ENCODE assay signal across 16 cellular contexts in the genomic region with DNA sequence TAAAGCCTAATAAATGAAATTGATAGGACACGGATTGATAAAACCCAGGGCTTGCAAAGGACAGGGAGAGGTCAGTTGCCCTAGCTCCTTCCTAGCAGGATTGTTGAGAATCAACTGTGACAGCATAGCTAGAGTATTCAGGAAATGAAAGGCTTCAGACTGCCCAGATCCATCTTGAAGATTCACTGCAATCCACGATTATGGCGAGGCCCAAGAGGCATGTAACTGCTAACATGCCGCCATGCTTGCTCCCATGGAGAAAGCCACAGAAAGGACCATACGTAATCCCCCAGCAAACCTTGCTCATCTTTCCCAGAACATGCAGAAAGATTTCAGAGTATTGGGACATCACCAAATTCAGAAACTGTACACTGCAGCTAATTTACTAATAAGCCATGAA. TPM values are rescaled to one million over a fixed set of nuclear protein-coding genes. Genes with fewer than 3 reads are reported as not detected.
DNase-seq lines count a peak whose midpoint lies in the region; ATAC-seq, FAIRE-seq and TF ChIP-seq lines count a peak whose summit lies in the region.
"Had no signal": no experiment of that assay in that cellular context is flagged by ENCODE, and none has a peak within 500 bp of the region (broad histone marks: within the 10 kb centered on the region; RNA-seq: fewer than 3 reads in every experiment).

No MANE protein-coding gene starts in this region.

- H3K4ac ChIP-seq in trophoblast cell (ENCODE audit: low read depth, low read length) = no peak overlapping the region

- H3K36me3 ChIP-seq in SK-N-SH (replicated peaks in 1 of 2; ENCODE audit: control insufficient read depth in 1 of 2, insufficient read depth in 2 of 2, low read length in 1 of 2) (no peaks in the 10 kb centered on the region), keratinocyte (ENCODE audit: control insufficient read depth in 2 of 2, extremely low read depth in 1 of 2, insufficient read depth in 2 of 2, low read length in 2 of 2) (no peaks in the 10 kb centered on the region), trophoblast cell (ENCODE audit: control insufficient read depth in 1 of 2, insufficient read depth in 2 of 2, low read length in 2 of 2) (no peaks in the 10 kb centered on the region), PC-9 (ENCODE audit: low read depth) (no peaks in the 10 kb centered on the region)
- H3K36me3 ChIP-seq: HAP-1 had no signal

- TF ChIP-seq CTCF in SK-N-SH (IDR thresholded peaks at IDR 0.05) (no peak), keratinocyte (optimal IDR thresholded peaks at IDR 0.05 in 1 of 3, IDR thresholded peaks at IDR 0.05 in 1 of 3, conservative IDR thresholded peaks at IDR 0.05 in 1 of 3; ENCODE audit: extremely low read depth in 1 of 3, insufficient read depth in 2 of 3, low read length in 3 of 3) (no peak), PC-9 (conservative IDR thresholded peaks at IDR 0.05) (no peak)

- H3K14ac ChIP-seq in trophoblast cell (ENCODE audit: low read length) = no peak overlapping the region

- H3K4me2 ChIP-seq in SK-N-SH (peak overlapping the region; percentile 1; the same call in 1 of the 2 replicates), keratinocyte (ENCODE audit: control insufficient read depth, extremely low read depth, insufficient read depth, low read depth, low read length) (no peak overlapping the region), trophoblast cell (ENCODE audit: low read length) (no peak overlapping the region), PC-9 (no peak overlapping the region)

- no peaks in the 10 kb centered on the region for H3K9me2 ChIP-seq in SK-N-SH
- H3K9me2 ChIP-seq in PC-9 (ENCODE audit: insufficient read depth) = no peaks in the 10 kb centered on the region

- no TSS peak for BruUV-seq in PC-9 (replicated peaks; lab: Mats Ljungman, UMichigan)

- TF ChIP-seq EP300 in SK-N-SH (IDR thresholded peaks at IDR 0.05; ENCODE audit: borderline replicate concordance in 1 of 2, low read depth in 1 of 2, low read length in 1 of 2) = no peak

- no peaks in the 10 kb centered on the region for H3K9me1 ChIP-seq in keratinocyte (ENCODE audit: control insufficient read depth, extremely low read depth, insufficient read depth, low read length)

- H3F3A ChIP-seq in SK-N-SH (replicated peaks; ENCODE audit: insufficient read depth) (peaks cover 32% of the 10 kb centered on the region), PC-9 (ENCODE audit: insufficient read depth, low read depth) (peaks cover 37% of the 10 kb centered on the region)

- H4K12ac ChIP-seq in trophoblast cell (ENCODE audit: low read depth, low read length) = no peak overlapping the region

- H3K4me1 ChIP-seq in SK-N-SH (ENCODE audit: control insufficient read depth in 1 of 2, insufficient read depth in 2 of 2, low read depth in 1 of 2, low read length in 1 of 2) (peaks cover 13 to 22% of the 10 kb centered on the region in 2 experiments; a peak in 3 of 4 replicates), keratinocyte (ENCODE audit: control insufficient read depth, extremely low read depth, insufficient read depth, low read length) (peaks cover 26% of the 10 kb centered on the region), trophoblast cell (ENCODE audit: control insufficient read depth in 1 of 2, insufficient read depth in 2 of 2, low read length in 2 of 2) (peaks cover 12 to 14% of the 10 kb centered on the region in 2 experiments), PC-9 (replicated peaks; ENCODE audit: insufficient read depth) (peaks cover 53% of the 10 kb centered on the region)
- H3K4me1 ChIP-seq: HAP-1 had no signal

- FAIRE-seq in keratinocyte (lab: Jason Lieb, UNC) = peak; percentile 41
- FAIRE-seq: GM18507 had no signal

- POLR2A ChIA-PET in SK-N-SH (lab: Yijun Ruan, JAX) = no interaction called here
- POLR2A ChIA-PET in PC-9 (lab: Charles Lee; ENCODE audit: unreplicated experiment) = no interaction called here

- H3K27ac ChIP-seq in SK-N-SH (ENCODE audit: low read depth in 2 of 2, low read length in 1 of 2) (peak overlapping the region; percentile 48 to 68; a peak in 3 of 4 replicates), keratinocyte (ENCODE audit: control insufficient read depth, insufficient read depth, low read length) (no peak overlapping the region), trophoblast cell (ENCODE audit: low read depth, low read length) (no peak overlapping the region), PC-9 (no peak overlapping the region)

- no peak overlapping the region for H2BK120ac ChIP-seq in trophoblast cell (ENCODE audit: insufficient read depth, low read length, poor library complexity)

- H4K91ac ChIP-seq in trophoblast cell (ENCODE audit: low read depth, low read length) = no peak overlapping the region

- TF ChIP-seq RAD21 in SK-N-SH (IDR thresholded peaks at IDR 0.05; ENCODE audit: low read length) = no peak

- intact Hi-C loops in PC-9 (cut with micrococcal nuclease; ENCODE audit: unreplicated experiment) = no loop called here

- H2AK5ac ChIP-seq in trophoblast cell (ENCODE audit: low read length) = no peak overlapping the region

- WGBS in SK-N-SH (ENCODE audit: low lambda C conversion rate) = 82% methylated on average over 5 of the region's 5 CpGs
- no CpG with 5 or more reads among the region's 5 CpGs for WGBS in trophoblast cell (ENCODE audit: extremely low coverage, insufficient coverage, insufficient read length)

- no peak overlapping the region for H3K23ac ChIP-seq in trophoblast cell (ENCODE audit: low read length)

- CTCF ChIA-PET in SK-N-SH (lab: Yijun Ruan, JAX) (interaction anchor here (1.7 kb wide), 1 partner anchor 9 kb away, joined by 10 read pairs; no protein-coding TSS in a partner anchor), PC-9 (lab: Charles Lee) (no interaction called here)

- H3K9ac ChIP-seq in SK-N-SH (no peak overlapping the region), keratinocyte (ENCODE audit: control insufficient read depth, extremely low read depth, insufficient read depth, low read length) (no peak overlapping the region), trophoblast cell (ENCODE audit: low read length) (no peak overlapping the region)

- no peaks in the 10 kb centered on the region for H4K20me1 ChIP-seq in SK-N-SH (ENCODE audit: insufficient read depth)
- no peaks in the 10 kb centered on the region for H4K20me1 ChIP-seq in keratinocyte (ENCODE audit: control insufficient read depth, extremely low read depth, insufficient read depth, low read length)
- H4K20me1 ChIP-seq in PC-9 (ENCODE audit: insufficient read depth) = no peaks in the 10 kb centered on the region

- no peak for ATAC-seq in GM18519 (IDR thresholded peaks at IDR 0.05; ENCODE audit: low FRiP score, unreplicated experiment)

- H3K9me3 ChIP-seq in SK-N-SH (no peaks in the 10 kb centered on the region), keratinocyte (ENCODE audit: control insufficient read depth, low read depth, low read length) (no peaks in the 10 kb centered on the region), trophoblast cell (ENCODE audit: insufficient read depth, low read depth, low read length) (no peaks in the 10 kb centered on the region), PC-9 (ENCODE audit: insufficient read depth, low read depth) (0 out of 2 replicates have a peak, but pooled peaks cover 9% of the 10 kb centered on the region)
- H3K9me3 ChIP-seq: HAP-1 had no signal

- no peak overlapping the region for H3K4me3 ChIP-seq in SK-N-SH (ENCODE audit: low read depth in 2 of 2, low read length in 1 of 2)
- no peak overlapping the region for H3K4me3 ChIP-seq in keratinocyte (ENCODE audit: control insufficient read depth in 2 of 3, extremely low read depth in 1 of 3, insufficient read depth in 2 of 3, low read depth in 1 of 3, low read length in 3 of 3)
- H3K4me3 ChIP-seq in trophoblast cell (ENCODE audit: low read depth, low read length) = no peak overlapping the region
- no peak overlapping the region for H3K4me3 ChIP-seq in PC-9
- H3K4me3 ChIP-seq: HAP-1 had no signal

- peak overlapping the region; percentile 24; the same call in 1 of the 2 replicates for H2AFZ ChIP-seq in SK-N-SH (ENCODE audit: low read depth)
- H2AFZ ChIP-seq in keratinocyte (ENCODE audit: control insufficient read depth, low read length) = no peak overlapping the region
- H2AFZ ChIP-seq in trophoblast cell (ENCODE audit: insufficient read depth, low read length, poor library complexity) = no peak overlapping the region
- no peak overlapping the region for H2AFZ ChIP-seq in PC-9

- H4K8ac ChIP-seq in trophoblast cell (ENCODE audit: low read depth, low read length) = no peak overlapping the region

- H3K79me2 ChIP-seq in SK-N-SH (ENCODE audit: insufficient read depth) = no peaks in the 10 kb centered on the region
- H3K79me2 ChIP-seq in keratinocyte (ENCODE audit: control insufficient read depth, insufficient read depth, low read length) = no peaks in the 10 kb centered on the region
- peaks cover 2% of the 10 kb centered on the region for H3K79me2 ChIP-seq in trophoblast cell (ENCODE audit: control insufficient read depth, insufficient read depth, low read length, poor library complexity)
- no peaks in the 10 kb centered on the region for H3K79me2 ChIP-seq in PC-9 (ENCODE audit: low read depth)

- H2BK5ac ChIP-seq in trophoblast cell (ENCODE audit: low read depth, low read length, poor library complexity) = no peak overlapping the region

- dilution Hi-C loops in keratinocyte (cut with MboI; ENCODE audit: extremely low pct_ligation_motif_present, low sequenced_read_pairs) = no loop called here

- no peak overlapping the region for H2BK12ac ChIP-seq in trophoblast cell (ENCODE audit: low read length)

- H3K79me1 ChIP-seq in trophoblast cell (ENCODE audit: low read length) = peaks cover 7% of the 10 kb centered on the region

- no peak for DNase-seq in SK-N-SH
- no peak for DNase-seq in keratinocyte (ENCODE audit: low read depth, low spot score)
- DNase-seq in trophoblast cell = peak; percentile 80 to 87
- no peak for DNase-seq in PC-9
- DNase-seq in NCI-H510A treated with DMSO at 0.1 percent for 48 hours (lab: John Stamatoyannopoulos, UW) = no peak
- DNase-seq: C1 segment of cervical spinal cord; Calu3; CD4-positive, alpha-beta memory T cell; COR-L47; DMS53; DMS79 treated with DMSO at 0.1 percent for 48 hours; GF-D8; GOT3 had no signal

- no peak overlapping the region for H3K18ac ChIP-seq in trophoblast cell (ENCODE audit: low read length)

- H3K27me3 ChIP-seq in SK-N-SH (ENCODE audit: insufficient read depth) (no peaks in the 10 kb centered on the region), keratinocyte (ENCODE audit: control insufficient read depth, extremely low read depth, insufficient read depth, low read length) (no peaks in the 10 kb centered on the region), trophoblast cell (ENCODE audit: insufficient read depth, low read length) (no peaks in the 10 kb centered on the region), PC-9 (ENCODE audit: insufficient read depth, low read depth) (no peaks in the 10 kb centered on the region)

RNA-seq across cellular contexts. Expression of a gene that starts 41.3 kb away (rescaled TPM):
- polyA plus RNA-seq in SK-N-SH (2012; rRNA removed) (2.1 and 3.2 TPM in 2 replicates), keratinocyte (0.40 to 1.3 TPM (median 0.87 TPM) in 3 replicates)
- polyA plus RNA-seq in SK-N-SH (2012; cell fraction: cytosol; rRNA removed) = 2.8 and 2.9 TPM in 2 replicates
- 2.0 and 3.2 TPM in 2 replicates for polyA plus RNA-seq in SK-N-SH (2012; cell fraction: nucleus; rRNA removed)
- 0.51 TPM for polyA plus RNA-seq in keratinocyte (2011; ENCODE audit: low read depth)
- polyA plus RNA-seq in keratinocyte (2011; cell fraction: cytosol; rRNA removed) = 0.27 and 0.38 TPM in 2 replicates
- polyA plus RNA-seq in keratinocyte (2011; cell fraction: nucleus; rRNA removed) = 1.2 and 1.7 TPM in 2 replicates
- polyA plus RNA-seq in keratinocyte (2012; ENCODE audit: low replicate concordance) = 0.07 and 1.6 TPM in 2 replicates
- 0.23 to 1.3 TPM (median 0.63 TPM) in 3 replicates for polyA minus RNA-seq in keratinocyte
- 0.77 TPM for polyA minus RNA-seq in keratinocyte (2011; cell fraction: cytosol; rRNA and poly(A)+ RNA removed)
- polyA minus RNA-seq in keratinocyte (2011; cell fraction: nucleus; rRNA and poly(A)+ RNA removed) = 0.95 and 1.8 TPM in 2 replicates
- polyA plus RNA-seq in trophoblast cell (2013) = 0.32 and 0.37 TPM in 2 replicates
- 0.95 and 2.3 TPM in 2 replicates for total RNA-seq in PC-9 (2021)
- polyA plus RNA-seq: CD4-positive, alpha-beta memory T cell had no signal

Comparison
In these comparisons a context has a peak if more than half of its experiments do, and no peak if none do; other contexts are left out.
1. DNase-seq: peak in trophoblast cell (2 of 2); none in SK-N-SH (single experiment), keratinocyte (single experiment), PC-9 (0 of 2) and NCI-H510A treated with DMSO at 0.1 percent for 48 hours (single experiment).
2. H3K27ac ChIP-seq: peak in SK-N-SH (2 of 2); none in keratinocyte (single experiment), trophoblast cell (single experiment) and PC-9 (single experiment).